ENCODE assay signal across 24 cellular contexts in the genomic region with DNA sequence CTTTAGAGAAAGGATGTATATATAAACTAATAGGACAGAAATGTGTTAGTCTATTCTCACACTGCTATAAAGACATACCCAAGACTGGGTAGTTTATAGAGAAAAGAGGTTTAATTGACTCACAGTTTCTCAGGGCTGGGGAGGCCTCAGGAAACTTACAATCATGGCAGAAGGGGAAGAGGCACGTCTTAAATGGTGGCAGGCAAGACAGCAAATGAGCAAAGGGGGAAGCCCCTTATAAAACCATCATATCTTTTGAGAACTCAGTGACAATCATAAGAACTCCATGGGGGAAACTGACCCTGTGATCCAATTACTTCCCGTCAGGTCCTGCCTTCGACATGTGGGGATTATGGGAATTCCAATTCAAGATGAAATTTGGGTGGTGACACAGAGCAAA.
"Had no signal": no experiment of that assay in that cellular context is flagged by ENCODE, and none has a peak within 500 bp of the region (broad histone marks: within the 10 kb centered on the region; RNA-seq: fewer than 3 reads in every experiment).

No MANE protein-coding gene starts in this region.

- H3K4me1 Mint-ChIP-seq: nephron; neural progenitor cell; stimulated activated naive B cell treated with anti-CD40 and anti-IgM and Interleukin-4, amounts not matched to agents 10 μg/mL and 1 μg/mL and 100 μg/mL, for 72 hours had no signal

- H3K27me3 Mint-ChIP-seq: progenitor cell of endocrine pancreas had no signal

- H3K36me3 Mint-ChIP-seq: natural killer cell; neural progenitor cell; stimulated activated effector memory CD8-positive, alpha-beta T cell treated with anti-CD3 and anti-CD28 coated beads, Interleukin-12 subunit alpha, Interleukin-12 subunit beta, amount 100 ng/mL, for 72 hours; stimulated activated naive B cell treated with anti-CD40 and anti-IgM and Interleukin-4, amounts not matched to agents 10 μg/mL and 1 μg/mL and 100 μg/mL, for 72 hours had no signal

- H3K27ac Mint-ChIP-seq: natural killer cell; nephron; neural progenitor cell; progenitor cell of endocrine pancreas; stimulated activated effector memory CD8-positive, alpha-beta T cell treated with anti-CD3 and anti-CD28 coated beads, Interleukin-12 subunit alpha, Interleukin-12 subunit beta, amount 100 ng/mL, for 72 hours; stimulated activated naive B cell treated with anti-CD40 and anti-IgM and Interleukin-4, amounts not matched to agents 10 μg/mL and 1 μg/mL and 100 μg/mL, for 72 hours; stimulated activated naive CD8-positive, alpha-beta T cell treated with anti-CD3 and anti-CD28 coated beads, Interleukin-15, Interleukin-2, amounts not matched to agents 100 ng/mL and 50 ng/mL, for 24 hours had no signal

- ATAC-seq: natural killer cell; psoas muscle; right cardiac atrium; right lobe of liver; stimulated activated effector memory CD8-positive, alpha-beta T cell treated with anti-CD3 and anti-CD28 coated beads, Interleukin-12 subunit alpha, Interleukin-12 subunit beta, amount 100 ng/mL, for 72 hours; stimulated activated naive B cell treated with anti-CD40 and anti-IgM and Interleukin-4, amounts not matched to agents 10 μg/mL and 1 μg/mL and 100 μg/mL, for 72 hours had no signal

- H3K9me3 Mint-ChIP-seq: natural killer cell; nephron; neural progenitor cell; stimulated activated naive B cell treated with anti-CD40 and anti-IgM and Interleukin-4, amounts not matched to agents 10 μg/mL and 1 μg/mL and 100 μg/mL, for 72 hours had no signal

- H3K4me3 Mint-ChIP-seq: natural killer cell; nephron; neural progenitor cell; stimulated activated effector memory CD8-positive, alpha-beta T cell treated with anti-CD3 and anti-CD28 coated beads, Interleukin-12 subunit alpha, Interleukin-12 subunit beta, amount 100 ng/mL, for 72 hours; stimulated activated naive B cell treated with anti-CD40 and anti-IgM and Interleukin-4, amounts not matched to agents 10 μg/mL and 1 μg/mL and 100 μg/mL, for 72 hours; stimulated activated naive CD8-positive, alpha-beta T cell treated with anti-CD3 and anti-CD28 coated beads, Interleukin-15, Interleukin-2, amounts not matched to agents 100 ng/mL and 50 ng/mL, for 24 hours had no signal

- DNase-seq: natural killer cell; occipital lobe; ovary; posterior cingulate gyrus; psoas muscle; right cardiac atrium; right lobe of liver; sigmoid colon; small intestine; stimulated activated CD4-positive, alpha-beta T cell treated with anti-CD3 and anti-CD28 coated beads, Interleukin-15, amount 100 ng/mL, for 24 hours; stimulated activated CD4-positive, alpha-beta T cell treated with anti-CD3 and anti-CD28 coated beads, Interleukin-2, amount 100 ng/mL, for 24 hours; stimulated activated CD4-positive, alpha-beta T cell treated with anti-CD3 and anti-CD28 coated beads, Interleukin-2, amount 100 ng/mL, for 48 hours; stimulated activated CD4-positive, alpha-beta T cell treated with anti-CD3 and anti-CD28 coated beads, Interleukin-4, amount 100 ng/mL, for 24 hours; stimulated activated naive B cell treated with anti-CD40 and anti-IgM and Interleukin-4, amounts not matched to agents 10 μg/mL and 1 μg/mL and 100 μg/mL, for 72 hours; stimulated activated naive CD4-positive, alpha-beta T cell treated with Interleukin-2 at 50 U/mL for 16 hours; stomach; thyroid gland; trophoblast cell; upper lobe of left lung had no signal
